Comparison of ENCODE assay signal across 1 cellular context in genomic region chr11:14905104-14906033, GRCh38.
TF ChIP-seq lines count a peak whose summit lies in the region.

No MANE protein-coding gene starts in this region.

TF ChIP-seq in SK-N-SH, 30 proteins besides CTCF, POLR2A, EP300 and RAD21 (continued from another document):
- no peak for TF ChIP-seq CHD2 (IDR thresholded peaks at IDR 0.05; ENCODE audit: low read length, partially characterized antibody)
- no peak for TF ChIP-seq FOSL2 (IDR thresholded peaks at IDR 0.05; ENCODE audit: borderline replicate concordance, low read depth)
- TF ChIP-seq FOXJ3 (CRISPR knock-in tag; IDR thresholded peaks at IDR 0.05): no peak
TF ChIP-seq in SK-N-SH: peak in this region for 0.
